ENCODE assay signal across 8 cellular contexts in genomic region chr16:57475711-57476339, GRCh38. TPM values are rescaled to one million over a fixed set of nuclear protein-coding genes. Genes with fewer than 3 reads are reported as not detected.
DNase-seq lines count a peak whose midpoint lies in the region; ATAC-seq, FAIRE-seq and TF ChIP-seq lines count a peak whose summit lies in the region.

No MANE protein-coding gene starts in this region.

- no peaks in the 10 kb centered on the region for H3K9me3 Mint-ChIP-seq in immature natural killer cell

- ATAC-seq in GM19463 (IDR thresholded peaks at IDR 0.05; ENCODE audit: unreplicated experiment) (peak; percentile 98), HG03520 (IDR thresholded peaks at IDR 0.05; ENCODE audit: unreplicated experiment) (peak; percentile 89)

- H3K27ac Mint-ChIP-seq in immature natural killer cell: no peak overlapping the region

- TF ChIP-seq CTCF in D721Med (IDR thresholded peaks at IDR 0.05; ENCODE audit: insufficient read depth, missing control alignments): peak; percentile 37

- H3K27me3 Mint-ChIP-seq in immature natural killer cell (ENCODE audit: low read depth in 3 of 3): peaks cover 0 to 2% (median 1%) of the 10 kb centered on the region in 3 donors

- peak overlapping the region in 2 of 5 donors; percentile 2 to 7 for H3K4me3 Mint-ChIP-seq in immature natural killer cell

- no peak for DNase-seq in D721Med (ENCODE audit: insufficient read length, low spot score)
- DNase-seq in T-helper 1 cell: peak; percentile 48 to 86 (median 67)
- DNase-seq in activated naive CD8-positive, alpha-beta T cell treated with anti-CD3 and anti-CD28 coated beads, Interleukin-2, amount 50 U/mL, for 16 hours (ENCODE audit: low read depth, low spot score): peak; percentile 26
- peak; percentile 59 to 71 (median 63) for DNase-seq in immature natural killer cell
- peak; percentile 44 to 48 for DNase-seq in stimulated activated CD8-positive, alpha-beta memory T cell treated with anti-CD3 and anti-CD28 coated beads, Interleukin-2, amount 100 ng/mL, for 1 hour (ENCODE audit: low read depth in 2 of 2)
- DNase-seq in NCI-H146 (lab: John Stamatoyannopoulos, UW): no peak

- H3K36me3 Mint-ChIP-seq in immature natural killer cell: peaks cover 0 to 9% (median 0%) of the 10 kb centered on the region in 3 donors

- H3K4me1 Mint-ChIP-seq in immature natural killer cell: peaks cover 20 to 28% of the 10 kb centered on the region in 2 donors

- no peak for FAIRE-seq in D721Med (lab: Jason Lieb, UNC)

RNA-seq across cellular contexts. Expression of gene DOK4, which starts 10.5 kb away (rescaled TPM):
- 1 to 10 TPM; 2.2 to 3.2 (median 2.8) TPM for polyA plus RNA-seq in immature natural killer cell

RNA-seq across cellular contexts. Expression of gene POLR2C, which starts 13.3 kb away (rescaled TPM):
- 10 to 100 TPM; 38.9 to 60.9 (median 41.6) TPM for polyA plus RNA-seq in immature natural killer cell

RNA-seq across cellular contexts. Expression of gene COQ9, which starts 28.5 kb away (rescaled TPM):
- 10 to 100 TPM; 14.6 to 30.3 (median 24.6) TPM for polyA plus RNA-seq in immature natural killer cell

RNA-seq across cellular contexts. Expression of gene CIAPIN1, which starts 28.6 kb away (rescaled TPM):
- polyA plus RNA-seq in immature natural killer cell: 10 to 100 TPM; 65.9 to 98.5 (median 68.3) TPM

Comparison
In these comparisons a context has a peak if more than half of its experiments do, and no peak if none do; other contexts are left out.
1. DNase-seq: peak in T-helper 1 cell (5 of 5), activated naive CD8-positive, alpha-beta T cell treated with anti-CD3 and anti-CD28 coated beads, Interleukin-2, amount 50 U/mL, for 16 hours (single experiment), immature natural killer cell (3 of 3) and stimulated activated CD8-positive, alpha-beta memory T cell treated with anti-CD3 and anti-CD28 coated beads, Interleukin-2, amount 100 ng/mL, for 1 hour (2 of 2); none in D721Med (single experiment) and NCI-H146 (single experiment).